ENCODE assay signal across 12 cellular contexts in the genomic region with DNA sequence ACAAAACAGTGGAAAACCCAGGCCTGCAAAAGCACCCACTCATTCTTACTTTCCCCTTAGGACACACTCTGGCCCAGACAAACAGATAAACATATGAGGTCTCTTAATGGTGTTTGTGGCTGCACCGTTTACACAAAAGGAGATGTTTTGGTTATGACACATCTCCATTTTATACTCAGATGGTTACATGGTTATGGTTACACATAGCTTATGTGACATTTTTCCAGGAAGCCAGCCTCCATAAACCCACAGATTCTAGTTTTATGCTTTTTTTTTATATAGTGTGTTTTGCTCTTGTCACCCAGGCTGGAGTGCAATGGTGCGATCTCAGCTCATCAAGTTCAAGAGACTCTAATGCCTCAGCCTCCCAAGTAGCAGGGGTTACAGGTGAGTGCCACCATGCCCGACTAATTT. TPM values are rescaled to one million over a fixed set of nuclear protein-coding genes. Genes with fewer than 3 reads are reported as not detected.
A peak's percentile ranks its signal among the peaks of the same experiment; 100 is the strongest.
DNase-seq lines count a peak whose midpoint lies in the region; ATAC-seq, FAIRE-seq and TF ChIP-seq lines count a peak whose summit lies in the region.
"Had no signal": no experiment of that assay in that cellular context is flagged by ENCODE, and none has a peak within 500 bp of the region (broad histone marks: within the 10 kb centered on the region; RNA-seq: fewer than 3 reads in every experiment).

No MANE protein-coding gene starts in this region.

- FAIRE-seq in GM12878 (lab: Jason Lieb, UNC): no peak

- H3K27ac ChIP-seq in GM12878 (ENCODE audit: control insufficient read depth, insufficient read depth): no peak overlapping the region
- no peak overlapping the region for H3K27ac ChIP-seq in tibial artery
- H3K27ac ChIP-seq: 22Rv1 had no signal

- H2AFZ ChIP-seq in GM12878 (ENCODE audit: control insufficient read depth, low read depth, low read length): no peak overlapping the region

- no peak for TF ChIP-seq CTCF in GM12878 (IDR thresholded peaks at IDR 0.05 in 2 of 3, conservative IDR thresholded peaks at IDR 0.05 in 1 of 3; ENCODE audit: control insufficient read depth in 2 of 3, extremely low read depth in 1 of 3, insufficient read depth in 1 of 3, low read depth in 3 of 3, low read length in 3 of 3)
- no peak for TF ChIP-seq CTCF in tibial artery (IDR thresholded peaks at IDR 0.05)

- TF ChIP-seq EP300 in GM12878 (IDR thresholded peaks at IDR 0.05; ENCODE audit: borderline replicate concordance in 1 of 2, control insufficient read depth in 1 of 2, low read depth in 2 of 2, low read length in 2 of 2): no peak

- RAD21 ChIA-PET in GM12878 (lab: Charles Lee; ENCODE audit: unreplicated experiment): no interaction called here

- no peaks in the 10 kb centered on the region for H4K20me1 ChIP-seq in GM12878 (ENCODE audit: control insufficient read depth, insufficient read depth)

- H3K4me3 ChIP-seq in GM12878: no peak overlapping the region
- H3K4me3 ChIP-seq in skeletal muscle cell (ENCODE audit: low read depth, low read length): no peak overlapping the region
- H3K4me3 ChIP-seq in tibial artery: no peak overlapping the region

- H3K9ac ChIP-seq in GM12878 (ENCODE audit: control insufficient read depth, insufficient read depth, low read length): no peak overlapping the region

- no peaks in the 10 kb centered on the region for H3K79me2 ChIP-seq in GM12878 (ENCODE audit: control insufficient read depth, insufficient read depth, low read length)

- BruUV-seq in GM12878 (replicated peaks; lab: Mats Ljungman, UMichigan): no TSS peak

- POLR2A ChIA-PET in GM12878 (lab: Charles Lee): no interaction called here

- CTCF ChIA-PET in GM12878 (lab: Yijun Ruan, JAX): no interaction called here

- H3K4me2 ChIP-seq in GM12878 (ENCODE audit: control insufficient read depth, insufficient read depth): no peak overlapping the region

- intact Hi-C loops in GM12878 (cut with micrococcal nuclease; ENCODE audit: unreplicated experiment): no loop called here
- intact Hi-C loops in tibial artery (cut with DNase I; ENCODE audit: low total_unique reads): no loop called here

- H3K36me3 ChIP-seq in GM12878 (ENCODE audit: control insufficient read depth in 2 of 2, insufficient read depth in 2 of 2, low read length in 1 of 2): no peaks in the 10 kb centered on the region
- no peaks in the 10 kb centered on the region for H3K36me3 ChIP-seq in tibial artery

- H3K9me3 ChIP-seq in GM12878 (replicated peaks; ENCODE audit: control insufficient read depth, insufficient read depth, low read length) (peaks cover 4% of the 10 kb centered on the region; the same call in 2 of the 3 replicates), tibial artery (no peaks in the 10 kb centered on the region)

- no peak for TF ChIP-seq POLR2A in GM12878 (IDR thresholded peaks at IDR 0.05; ENCODE audit: low read depth, low read length)

- DNase-seq in DMS53 (lab: John Stamatoyannopoulos, UW) (peak; percentile 27), DMS53 treated with DMSO at 0.1 percent for 48 hours (lab: John Stamatoyannopoulos, UW; ENCODE audit: unreplicated experiment) (no peak), M059J (ENCODE audit: low read depth) (peak; percentile 94), GM12878 (ENCODE audit: low read depth, low spot score) (no peak), skeletal muscle cell (ENCODE audit: low read depth) (peak; percentile 28), tibial artery (no peak), NCI-H526 treated with DMSO at 0.1 percent for 48 hours (lab: John Stamatoyannopoulos, UW) (no peak), NCI-H1436 (lab: John Stamatoyannopoulos, UW) (no peak)
- DNase-seq: islet precursor cell, NCI-H524 treated with DMSO at 0.1 percent for 48 hours, occipital lobe had no signal

- in situ Hi-C loops in GM12878 (cut with MboI): no loop called here

- SMC1A ChIA-PET in GM12878 (lab: Charles Lee; ENCODE audit: uncharacterized antibody, unreplicated experiment): interaction anchor here (0.6 kb wide), 1 partner anchor 72 kb away, joined by 3 read pairs; no protein-coding TSS in a partner anchor

- 0% methylated on average over 3 of the region's 3 CpGs for WGBS in GM12878 (ENCODE audit: insufficient coverage, insufficient replicate concordance, low lambda C conversion rate, missing lambda C conversion rate)

- no peak for TF ChIP-seq RAD21 in GM12878 (IDR thresholded peaks at IDR 0.05; ENCODE audit: insufficient read depth, low read depth, low read length)

- no peaks in the 10 kb centered on the region for H3K4me1 ChIP-seq in GM12878 (ENCODE audit: control insufficient read depth, insufficient read depth, low read length)
- H3K4me1 ChIP-seq in tibial artery: no peaks in the 10 kb centered on the region

- peak; percentile 36 for ATAC-seq in GM12878

- H3K27me3 ChIP-seq in GM12878 (replicated peaks in 1 of 2; ENCODE audit: control insufficient read depth in 2 of 2, insufficient read depth in 2 of 2, low read length in 1 of 2): no peaks in the 10 kb centered on the region
- H3K27me3 ChIP-seq in tibial artery: no peaks in the 10 kb centered on the region

TF ChIP-seq in GM12878, 131 proteins besides CTCF, POLR2A, EP300 and RAD21 (continues in another document):
- TF ChIP-seq PAX8 (IDR thresholded peaks at IDR 0.05) (no peak), HDGF (IDR thresholded peaks at IDR 0.05) (no peak), MXI1 (IDR thresholded peaks at IDR 0.05; ENCODE audit: low read depth, low read length) (no peak), RBBP5 (conservative IDR thresholded peaks at IDR 0.05) (no peak), SREBF2 (IDR thresholded peaks at IDR 0.05; ENCODE audit: low read length) (no peak), BRCA1 (IDR thresholded peaks at IDR 0.05; ENCODE audit: low read depth, low read length) (no peak), FOXK2 (IDR thresholded peaks at IDR 0.05) (no peak), WRNIP1 (IDR thresholded peaks at IDR 0.05; ENCODE audit: borderline replicate concordance, low read depth, low read length) (no peak), E4F1 (IDR thresholded peaks at IDR 0.05; ENCODE audit: borderline replicate concordance, partially characterized antibody) (no peak), TCF3 (IDR thresholded peaks at IDR 0.05; ENCODE audit: borderline replicate concordance, insufficient read depth, low read depth, low read length) (no peak), JUNB (IDR thresholded peaks at IDR 0.05) (peak; percentile 62)
- TF ChIP-seq, protein P1, sequence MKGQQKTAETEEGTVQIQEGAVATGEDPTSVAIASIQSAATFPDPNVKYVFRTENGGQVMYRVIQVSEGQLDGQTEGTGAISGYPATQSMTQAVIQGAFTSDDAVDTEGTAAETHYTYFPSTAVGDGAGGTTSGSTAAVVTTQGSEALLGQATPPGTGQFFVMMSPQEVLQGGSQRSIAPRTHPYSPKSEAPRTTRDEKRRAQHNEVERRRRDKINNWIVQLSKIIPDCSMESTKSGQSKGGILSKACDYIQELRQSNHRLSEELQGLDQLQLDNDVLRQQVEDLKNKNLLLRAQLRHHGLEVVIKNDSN (IDR thresholded peaks at IDR 0.05; ENCODE audit: borderline replicate concordance, extremely low read length, insufficient read depth, low read depth, low read length): no peak

RNA-seq across cellular contexts. Expression of gene KLRD1, which starts 3.5 kb away (rescaled TPM):
- total RNA-seq in M059J (2014; rRNA removed; shearing (Covaris generic)): not detected in 2 replicates
- total RNA-seq in GM12878 (2013; cell fraction: nucleolus; rRNA removed): 0.20 and 0.48 TPM in 2 replicates
- total RNA-seq in GM12878 (2014; rRNA removed) (under 0.01 TPM in 2 replicates), GM12878 (2014; rRNA removed; fragmentation: Illumina TruSeq; extraction: Trizol) (0.05 TPM in 1 of 2 replicates, not detected in the other), GM12878 (2021) (0.21 TPM in 1 of 2 replicates, not detected in the other)
- polyA plus RNA-seq in GM12878 (2011; ENCODE audit: low read depth): 0.47 TPM
- polyA plus RNA-seq in GM12878 (2011; rRNA removed) (0.39 and 0.50 TPM in 2 replicates), GM12878 (2014; fragmentation: Illumina TruSeq; extraction: Trizol) (0.03 and 0.63 TPM in 2 replicates), GM12878 (2014; fragmentation: Nextera tagmentation; extraction: Ambion mirVana) (under 1 TPM; 0.11 to 0.15 TPM), GM12878 (2014; rRNA removed) (not detected in 2 replicates), GM12878 (2016; fragmentation: Nextera tagmentation; extraction: Ambion mirVana) (under 1 TPM in 1 of 2 experiments, not detected in 1; 0.19 TPM)
- polyA plus RNA-seq in GM12878 (2011; cell fraction: cytosol; rRNA removed): 0.13 and 0.19 TPM in 2 replicates
- 0.09 and 0.10 TPM in 2 replicates for polyA plus RNA-seq in GM12878 (2011; cell fraction: nucleus; rRNA removed)
- polyA plus RNA-seq in GM12878 (2012): 0.62 and 0.93 TPM in 2 replicates
- 0.05 and 0.95 TPM in 2 replicates for polyA minus RNA-seq in GM12878 (2011; rRNA and poly(A)+ RNA removed)
- not detected in 2 replicates for polyA minus RNA-seq in GM12878 (2011; cell fraction: cytosol; rRNA and poly(A)+ RNA removed)
- 0.19 and 0.24 TPM in 2 replicates for polyA minus RNA-seq in GM12878 (2011; cell fraction: nucleus; rRNA and poly(A)+ RNA removed)

Comparison
In these comparisons a context has a peak if more than half of its experiments do, and no peak if none do; other contexts are left out.
1. DNase-seq: peak in DMS53 (single experiment), M059J (single experiment) and skeletal muscle cell (single experiment); none in DMS53 treated with DMSO at 0.1 percent for 48 hours (single experiment), GM12878 (single experiment), tibial artery (0 of 2), NCI-H526 treated with DMSO at 0.1 percent for 48 hours (single experiment) and NCI-H1436 (single experiment).